15 cellular contexts compared by ENCODE assay signal in the genomic region with DNA sequence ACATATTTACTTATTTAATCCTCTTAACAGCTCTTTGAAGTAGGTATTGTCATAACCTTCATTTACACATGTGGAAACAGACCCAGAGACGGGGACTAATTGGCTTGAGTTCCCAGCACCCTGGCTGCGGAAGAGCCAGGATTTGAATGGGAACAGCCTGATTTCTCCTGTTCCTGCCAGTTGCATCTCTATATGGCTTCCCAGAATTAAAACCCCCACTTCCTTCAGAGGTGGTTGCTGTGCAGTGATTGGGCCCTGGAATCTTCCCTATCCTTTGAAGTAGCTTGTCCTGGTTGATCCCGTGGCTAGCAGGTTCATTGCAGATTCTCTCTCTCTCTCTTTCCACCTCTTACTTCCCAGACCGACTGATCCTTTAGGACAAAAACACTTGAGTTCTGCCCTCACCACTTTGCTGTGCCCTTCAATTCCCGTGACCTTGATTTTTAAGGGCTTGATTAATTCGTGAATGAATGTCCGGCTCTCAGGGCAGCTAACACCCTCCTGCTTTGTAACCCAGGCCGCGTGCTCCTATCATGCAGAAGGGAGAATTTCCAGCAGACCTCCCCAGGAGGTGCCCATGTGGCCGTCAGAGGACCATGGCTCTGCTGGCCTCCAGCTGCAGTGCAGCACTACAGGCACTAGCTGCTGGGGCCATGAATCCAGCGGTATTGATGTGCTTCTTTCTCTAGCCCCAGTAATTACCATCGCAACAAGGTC.
DNase-seq lines count a peak whose midpoint lies in the region; ATAC-seq lines count a peak whose summit lies in the region.
"Had no signal": no experiment of that assay in that cellular context is flagged by ENCODE, and none has a peak within 500 bp of the region (broad histone marks: within the 10 kb centered on the region; RNA-seq: fewer than 3 reads in every experiment).

No MANE protein-coding gene starts in this region.

- H3K27me3 ChIP-seq in H7 (ENCODE audit: control insufficient read depth, insufficient read depth, low read length) (no peaks in the 10 kb centered on the region), aorta (ENCODE audit: control insufficient read depth in 1 of 2, insufficient read depth in 2 of 2, low read length in 1 of 2) (no peaks in the 10 kb centered on the region)
- H3K27me3 ChIP-seq: gastroesophageal sphincter had no signal

- peaks cover 4% of the 10 kb centered on the region for H3K9me3 ChIP-seq in aorta (ENCODE audit: control insufficient read depth, low read length)

- H3K4me3 ChIP-seq in H7 (ENCODE audit: insufficient read depth, low read depth, low read length) (no peak overlapping the region), aorta (ENCODE audit: low read length in 2 of 2) (no peak overlapping the region)
- H3K4me3 ChIP-seq: gastroesophageal sphincter, HAP-1, stomach had no signal

- H3K9me3 Mint-ChIP-seq in activated T-cell treated with anti-CD3 and anti-CD28 coated beads, Interleukin-2, amount 50 U/mL, for 24 hours: peaks cover 6% of the 10 kb centered on the region

- H3K36me3 ChIP-seq in H7 (replicated peaks; ENCODE audit: control insufficient read depth, insufficient read depth, low read length) (no peaks in the 10 kb centered on the region), aorta (ENCODE audit: control insufficient read depth in 1 of 2, insufficient read depth in 2 of 2, low read length in 1 of 2) (no peaks in the 10 kb centered on the region)
- H3K36me3 ChIP-seq: gastroesophageal sphincter, HAP-1, stomach had no signal

- peaks cover 46% of the 10 kb centered on the region for H3K27me3 Mint-ChIP-seq in activated T-cell treated with anti-CD3 and anti-CD28 coated beads, Interleukin-2, amount 50 U/mL, for 24 hours

- H3K27ac Mint-ChIP-seq in activated T-cell treated with anti-CD3 and anti-CD28 coated beads, Interleukin-2, amount 50 U/mL, for 24 hours: no peak overlapping the region
- H3K27ac Mint-ChIP-seq: activated naive CD8-positive, alpha-beta T cell treated with anti-CD3 and anti-CD28 coated beads, Interleukin-2, amount 10 ng/mL, durations not matched to agents 7 days and 5 days had no signal

- no peak for ATAC-seq in GM18870 (IDR thresholded peaks at IDR 0.05; ENCODE audit: unreplicated experiment)
- ATAC-seq in aorta (ENCODE audit: low FRiP score): no peak
- ATAC-seq: activated T-cell treated with anti-CD3 and anti-CD28 coated beads, Interleukin-2, amount 50 U/mL, for 4 hours; gastroesophageal sphincter had no signal

- intact Hi-C loops in aorta (cut with DNase I): no loop called here

- peak overlapping the region; percentile 75 for H3K27ac ChIP-seq in caudate nucleus (ENCODE audit: low read depth, low read length)
- no peak overlapping the region for H3K27ac ChIP-seq in aorta (ENCODE audit: low read depth in 1 of 2, low read length in 2 of 2)
- H3K27ac ChIP-seq: gastroesophageal sphincter, stomach had no signal

- no peaks in the 10 kb centered on the region for H3K4me1 Mint-ChIP-seq in activated T-cell treated with anti-CD3 and anti-CD28 coated beads, Interleukin-2, amount 50 U/mL, for 24 hours (ENCODE audit: low read depth)
- H3K4me1 Mint-ChIP-seq: activated naive CD8-positive, alpha-beta T cell treated with anti-CD3 and anti-CD28 coated beads, Interleukin-2, amount 10 ng/mL, durations not matched to agents 7 days and 5 days had no signal

- WGBS in aorta, 2 donors: 16 to 18% methylated on average over 12 of the region's 12 CpGs

- DNase-seq in H7 (peak; percentile 51), NCI-H2029 treated with DMSO at 0.1 percent for 48 hours (lab: John Stamatoyannopoulos, UW) (peak; percentile 84), caudate nucleus (lab: John Stamatoyannopoulos, UW) (no peak), iPS-NIHi11 (ENCODE audit: low spot score) (peak; percentile 52), aorta (no peak)
- no peak for DNase-seq in activated T-cell treated with anti-CD3 and anti-CD28 coated beads, Interleukin-2, amount 50 U/mL, for 24 hours
- DNase-seq in activated CD4-positive, alpha-beta T cell treated with anti-CD3 and anti-CD28 coated beads, Interleukin-2, amount 50 U/mL, for 48 hours: no peak
- DNase-seq: activated CD4-positive, alpha-beta T cell treated with anti-CD3 and anti-CD28 coated beads for 4 hours; activated naive CD8-positive, alpha-beta T cell treated with anti-CD3 and anti-CD28 coated beads, Interleukin-2, amount 10 ng/mL, durations not matched to agents 7 days and 5 days; activated T-cell treated with anti-CD3 and anti-CD28 coated beads, Interleukin-2, amount 50 U/mL, for 4 hours; SHP77 treated with DMSO at 0.1 percent for 48 hours; stomach had no signal

- H3K4me1 ChIP-seq in aorta (ENCODE audit: control insufficient read depth in 1 of 2, insufficient read depth in 2 of 2, low read length in 2 of 2): no peaks in the 10 kb centered on the region
- H3K4me1 ChIP-seq: gastroesophageal sphincter, stomach had no signal

- H3K4me3 Mint-ChIP-seq in activated T-cell treated with anti-CD3 and anti-CD28 coated beads, Interleukin-2, amount 50 U/mL, for 24 hours: no peak overlapping the region
- H3K4me3 Mint-ChIP-seq: activated naive CD8-positive, alpha-beta T cell treated with anti-CD3 and anti-CD28 coated beads, Interleukin-2, amount 10 ng/mL, durations not matched to agents 7 days and 5 days; activated T-cell treated with anti-CD3 and anti-CD28 coated beads, Interleukin-2, amount 50 U/mL, for 4 hours had no signal

- no peaks in the 10 kb centered on the region for H3K36me3 Mint-ChIP-seq in activated T-cell treated with anti-CD3 and anti-CD28 coated beads, Interleukin-2, amount 50 U/mL, for 24 hours (ENCODE audit: low read depth)
- H3K36me3 Mint-ChIP-seq: activated naive CD8-positive, alpha-beta T cell treated with anti-CD3 and anti-CD28 coated beads, Interleukin-2, amount 10 ng/mL, durations not matched to agents 7 days and 5 days had no signal

Comparison
In these comparisons a context has a peak if more than half of its experiments do, and no peak if none do; other contexts are left out.
1. DNase-seq: peak in H7 (single experiment), NCI-H2029 treated with DMSO at 0.1 percent for 48 hours (single experiment) and iPS-NIHi11 (single experiment); none in caudate nucleus (0 of 61), aorta (0 of 2), activated T-cell treated with anti-CD3 and anti-CD28 coated beads, Interleukin-2, amount 50 U/mL, for 24 hours (single experiment) and activated CD4-positive, alpha-beta T cell treated with anti-CD3 and anti-CD28 coated beads, Interleukin-2, amount 50 U/mL, for 48 hours (0 of 2).